ENCODE assay signal across 9 cellular contexts in the genomic region with DNA sequence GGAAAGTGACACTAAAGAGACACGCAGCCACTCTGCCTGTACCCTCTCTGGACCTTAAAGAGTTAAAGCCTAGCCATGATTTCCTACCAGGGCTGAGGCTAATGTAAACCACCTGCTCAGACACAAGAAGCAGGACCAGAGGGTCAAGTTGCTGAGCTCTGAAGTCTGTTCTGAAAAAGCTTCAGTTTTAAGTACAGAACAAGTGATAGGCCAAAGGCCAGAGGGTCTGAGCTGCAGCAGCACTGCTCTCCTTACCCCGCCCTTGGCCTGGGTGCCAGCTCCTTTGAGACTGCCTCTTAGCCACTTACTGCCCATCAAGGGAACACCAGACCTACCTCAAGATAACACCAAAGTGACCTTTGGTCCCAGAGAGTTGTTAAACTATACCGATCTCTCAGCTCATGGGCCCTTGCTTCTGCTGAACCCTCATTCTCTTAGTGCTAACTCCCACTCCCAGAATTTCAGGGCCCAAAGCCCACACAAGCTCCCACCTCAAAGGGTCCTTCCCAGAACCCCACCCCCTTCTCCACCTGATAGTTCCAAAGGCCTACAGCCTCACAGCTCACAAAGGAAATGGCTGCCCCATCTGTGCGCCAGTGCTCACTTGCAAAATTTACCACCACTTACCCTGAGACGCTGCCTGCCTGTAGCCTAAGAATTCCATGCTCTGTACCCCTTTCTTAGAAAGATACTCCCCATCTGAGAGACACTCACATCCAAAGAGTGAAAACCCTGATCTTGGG. TPM values are rescaled to one million over a fixed set of nuclear protein-coding genes. Genes with fewer than 3 reads are reported as not detected.
DNase-seq lines count a peak whose midpoint lies in the region; ATAC-seq and TF ChIP-seq lines count a peak whose summit lies in the region.
"Had no signal": no experiment of that assay in that cellular context is flagged by ENCODE, and none has a peak within 500 bp of the region (broad histone marks: within the 10 kb centered on the region; RNA-seq: fewer than 3 reads in every experiment).

No MANE protein-coding gene starts in this region.

- no peaks in the 10 kb centered on the region for H3K9me3 ChIP-seq in CD4-positive, alpha-beta memory T cell (ENCODE audit: control insufficient read depth in 1 of 2, low read length in 2 of 2)
- no peaks in the 10 kb centered on the region for H3K9me3 ChIP-seq in PC-3 (ENCODE audit: low read length)
- H3K9me3 ChIP-seq in trophoblast cell (ENCODE audit: insufficient read depth, low read depth, low read length) = no peaks in the 10 kb centered on the region

- H4K8ac ChIP-seq in trophoblast cell (ENCODE audit: low read depth, low read length) = no peak overlapping the region

- H2BK12ac ChIP-seq in trophoblast cell (ENCODE audit: low read length) = no peak overlapping the region

- H2AFZ ChIP-seq in PC-3 (ENCODE audit: low read length) (no peak overlapping the region), trophoblast cell (ENCODE audit: insufficient read depth, low read length, poor library complexity) (no peak overlapping the region)

- H3K9ac ChIP-seq in PC-3 (ENCODE audit: low read length) (peak overlapping the region; percentile 80; the same call in 1 of the 2 replicates), trophoblast cell (ENCODE audit: low read length) (no peak overlapping the region)

- no peak overlapping the region for H2AK5ac ChIP-seq in trophoblast cell (ENCODE audit: low read length)

- H3K36me3 ChIP-seq in CD4-positive, alpha-beta memory T cell (ENCODE audit: insufficient read depth, low read length) = peaks cover 9% of the 10 kb centered on the region
- H3K36me3 ChIP-seq in PC-3 (ENCODE audit: low read depth, low read length) (peaks cover 19% of the 10 kb centered on the region; the same call in 1 of the 2 replicates), trophoblast cell (ENCODE audit: control insufficient read depth in 1 of 2, insufficient read depth in 2 of 2, low read length in 2 of 2) (peaks cover 4 to 9% of the 10 kb centered on the region in 2 experiments)

- H2BK5ac ChIP-seq in trophoblast cell (ENCODE audit: low read depth, low read length, poor library complexity) = no peak overlapping the region

- H3K79me2 ChIP-seq in PC-3 (ENCODE audit: low read length) = peaks cover 76% of the 10 kb centered on the region
- peaks cover 14% of the 10 kb centered on the region for H3K79me2 ChIP-seq in trophoblast cell (ENCODE audit: control insufficient read depth, insufficient read depth, low read length, poor library complexity)

- peak overlapping the region; percentile 21 for H3K4ac ChIP-seq in trophoblast cell (ENCODE audit: low read depth, low read length)

- no peak overlapping the region for H3K23ac ChIP-seq in trophoblast cell (ENCODE audit: low read length)

- intact Hi-C loops in CD4-positive, alpha-beta memory T cell (cut with micrococcal nuclease) = no loop called here
- intact Hi-C loops in PC-3 (cut with micrococcal nuclease) = no loop called here

- H3K4me3 ChIP-seq in CD4-positive, alpha-beta memory T cell (ENCODE audit: low read length in 2 of 2) = peak overlapping the region; percentile 79 to 88
- H3K4me3 ChIP-seq in PC-3 (ENCODE audit: low read length) (peak overlapping the region; percentile 67), fibroblast of mammary gland (ENCODE audit: control insufficient read depth, low read depth, low read length) (peak overlapping the region; percentile 72), trophoblast cell (ENCODE audit: low read depth, low read length) (no peak overlapping the region)

- H3K36me3 Mint-ChIP-seq in CD4-positive, alpha-beta memory T cell = peaks cover 11 to 33% of the 10 kb centered on the region in 2 donors

- 0 out of 2 replicates have a peak, but pooled peaks cover 8% of the 10 kb centered on the region for H4K20me1 ChIP-seq in PC-3 (ENCODE audit: low read length)

- H4K91ac ChIP-seq in trophoblast cell (ENCODE audit: low read depth, low read length) = no peak overlapping the region

- no peaks in the 10 kb centered on the region for H3K27me3 ChIP-seq in CD4-positive, alpha-beta memory T cell (ENCODE audit: insufficient read depth, low read length)
- H3K27me3 ChIP-seq in PC-3 (ENCODE audit: low read length) (no peaks in the 10 kb centered on the region), trophoblast cell (ENCODE audit: insufficient read depth, low read length) (no peaks in the 10 kb centered on the region)

- CTCF ChIA-PET in CD4-positive, alpha-beta memory T cell (lab: Charles Lee; ENCODE audit: partially characterized antibody) = interaction anchor here (0.9 to 4.7 kb wide), 18 partner anchors 9 to 144 kb away, joined by 3 to 88 read pairs (median 6); a partner anchor contains a TSS
- CTCF ChIA-PET in PC-3 (lab: Charles Lee) = interaction anchor here (0.6 to 1.3 kb wide), 3 partner anchors 11 to 52 kb away, joined by 3 to 6 read pairs (median 6); no protein-coding TSS in a partner anchor

- H3K4me1 ChIP-seq in CD4-positive, alpha-beta memory T cell (ENCODE audit: insufficient read depth, low read length) = peaks cover 66% of the 10 kb centered on the region
- H3K4me1 ChIP-seq in PC-3 (ENCODE audit: insufficient read depth, low read length) = peaks cover 42% of the 10 kb centered on the region
- peaks cover 23% of the 10 kb centered on the region in 2 experiments for H3K4me1 ChIP-seq in trophoblast cell (ENCODE audit: control insufficient read depth in 1 of 2, insufficient read depth in 2 of 2, low read length in 2 of 2)

- no peaks in the 10 kb centered on the region for H3F3A ChIP-seq in PC-3 (ENCODE audit: low read length, unreplicated experiment)

- no peak overlapping the region for H3K4me3 Mint-ChIP-seq in CD4-positive, alpha-beta memory T cell
- H3K4me3 Mint-ChIP-seq: activated naive CD8-positive, alpha-beta T cell treated with anti-CD3 and anti-CD28 coated beads, Interleukin-2, amount 50 U/mL, for 24 hours had no signal

- no peak for TF ChIP-seq CTCF in PC-3 (conservative IDR thresholded peaks at IDR 0.05; ENCODE audit: low read depth, low read length)
- TF ChIP-seq CTCF in fibroblast of mammary gland (conservative IDR thresholded peaks at IDR 0.05; ENCODE audit: control insufficient read depth, insufficient read depth, low read depth, low read length) = no peak

- H3K79me1 ChIP-seq in trophoblast cell (ENCODE audit: low read length) = peaks cover 14% of the 10 kb centered on the region

- ATAC-seq in PC-3 (no peak), HG03521 (IDR thresholded peaks at IDR 0.05; ENCODE audit: unreplicated experiment) (no peak), GM19395 (IDR thresholded peaks at IDR 0.05; ENCODE audit: unreplicated experiment) (no peak)
- ATAC-seq: activated naive CD8-positive, alpha-beta T cell treated with anti-CD3 and anti-CD28 coated beads, Interleukin-2, amount 50 U/mL, for 24 hours had no signal

- peak overlapping the region; percentile 92 for H3K4me2 ChIP-seq in PC-3 (ENCODE audit: low read length)
- peak overlapping the region; percentile 71 for H3K4me2 ChIP-seq in trophoblast cell (ENCODE audit: low read length)

- no peaks in the 10 kb centered on the region for H3K9me2 ChIP-seq in PC-3 (replicated peaks; ENCODE audit: low read length)

- H4K12ac ChIP-seq in trophoblast cell (ENCODE audit: low read depth, low read length) = no peak overlapping the region

- POLR2A ChIA-PET in CD4-positive, alpha-beta memory T cell (lab: Charles Lee; ENCODE audit: partially characterized antibody) = interaction anchor here (1.1 to 6.5 kb wide), 16 partner anchors 9 to 1740 kb away, joined by 3 to 137 read pairs (median 22); a partner anchor contains a TSS
- POLR2A ChIA-PET in PC-3 (lab: Charles Lee; ENCODE audit: unreplicated experiment) = interaction anchor here (0.5 to 0.7 kb wide), 2 partner anchors 10 to 39 kb away, joined by 5 read pairs; no protein-coding TSS in a partner anchor

- DNase-seq in CD4-positive, alpha-beta memory T cell = no peak
- DNase-seq in PC-3 (no peak), fibroblast of mammary gland (ENCODE audit: low read depth) (peak; percentile 73), trophoblast cell (no peak), NCI-H1436 (lab: John Stamatoyannopoulos, UW) (no peak)
- DNase-seq in NK-92 treated with Interleukin-12 subunit alpha and Interleukin-12 subunit beta, amount 100 ng/mL, for 24 hours (lab: John Stamatoyannopoulos, UW) = no peak
- DNase-seq: activated naive CD8-positive, alpha-beta T cell treated with anti-CD3 and anti-CD28 coated beads, Interleukin-2, amount 50 U/mL, for 24 hours had no signal

- H2BK120ac ChIP-seq in trophoblast cell (ENCODE audit: insufficient read depth, low read length, poor library complexity) = no peak overlapping the region

- H3K27ac ChIP-seq in CD4-positive, alpha-beta memory T cell (ENCODE audit: low read depth, low read length) = peak overlapping the region; percentile 75
- H3K27ac ChIP-seq in PC-3 (ENCODE audit: low read length) (no peak overlapping the region), trophoblast cell (ENCODE audit: low read depth, low read length) (no peak overlapping the region)

- no peak overlapping the region for H3K14ac ChIP-seq in trophoblast cell (ENCODE audit: low read length)

- H3K4me1 Mint-ChIP-seq in CD4-positive, alpha-beta memory T cell = peaks cover 28 to 50% (median 40%) of the 10 kb centered on the region in 4 donors

- no peak overlapping the region for H3K27ac Mint-ChIP-seq in CD4-positive, alpha-beta memory T cell
- H3K27ac Mint-ChIP-seq: activated naive CD8-positive, alpha-beta T cell treated with anti-CD3 and anti-CD28 coated beads, Interleukin-2, amount 50 U/mL, for 24 hours had no signal

- no peak overlapping the region for H3K18ac ChIP-seq in trophoblast cell (ENCODE audit: low read length)

- H3K27me3 Mint-ChIP-seq in CD4-positive, alpha-beta memory T cell = no peaks in the 10 kb centered on the region
- H3K27me3 Mint-ChIP-seq: activated naive CD8-positive, alpha-beta T cell treated with anti-CD3 and anti-CD28 coated beads, Interleukin-2, amount 50 U/mL, for 24 hours had no signal

- no CpG with 5 or more reads among the region's 5 CpGs for WGBS in trophoblast cell (ENCODE audit: extremely low coverage, insufficient coverage, insufficient read length)

- no TSS peak for BruUV-seq in PC-3 (replicated peaks; lab: Mats Ljungman, UMichigan)

- H3K9me3 Mint-ChIP-seq in CD4-positive, alpha-beta memory T cell = no peaks in the 10 kb centered on the region
- H3K9me3 Mint-ChIP-seq: activated naive CD8-positive, alpha-beta T cell treated with anti-CD3 and anti-CD28 coated beads, Interleukin-2, amount 50 U/mL, for 24 hours had no signal

RNA-seq across cellular contexts. Expression of a gene that starts 40.6 kb away (rescaled TPM):
- total RNA-seq in CD4-positive, alpha-beta memory T cell = 10 to 100 TPM; 21.4 to 26.2 TPM
- polyA plus RNA-seq in CD4-positive, alpha-beta memory T cell = 10 to 100 TPM; 13.8 to 19.7 TPM
- 6.5 and 7.2 TPM in 2 replicates for total RNA-seq in PC-3 (2014; rRNA removed)
- polyA plus RNA-seq in trophoblast cell (2013) = 4.6 TPM in 2 replicates

RNA-seq across cellular contexts. Expression of a gene that starts 41.1 kb away (rescaled TPM):
- 100 to 1,000 TPM; 376 to 380 TPM for total RNA-seq in CD4-positive, alpha-beta memory T cell
- polyA plus RNA-seq in CD4-positive, alpha-beta memory T cell = 100 to 1,000 TPM in 1 of 2 donors, 1 to 10 TPM in 1; 4.0 to 100 TPM
- total RNA-seq in PC-3 (2014; rRNA removed) = 145 and 202 TPM in 2 replicates
- polyA plus RNA-seq in trophoblast cell (2013) = 86.2 and 86.4 TPM in 2 replicates

RNA-seq across cellular contexts. Expression of a gene that starts 41.4 kb away (rescaled TPM):
- total RNA-seq in CD4-positive, alpha-beta memory T cell = 1 to 10 TPM; 4.2 to 4.5 TPM
- polyA plus RNA-seq in CD4-positive, alpha-beta memory T cell = 1 to 10 TPM; 4.0 to 5.3 TPM
- total RNA-seq in PC-3 (2014; rRNA removed) = 5.8 and 6.6 TPM in 2 replicates
- polyA plus RNA-seq in trophoblast cell (2013) = 3.8 and 4.1 TPM in 2 replicates
